22 cellular contexts compared by ENCODE assay signal in the genomic region with DNA sequence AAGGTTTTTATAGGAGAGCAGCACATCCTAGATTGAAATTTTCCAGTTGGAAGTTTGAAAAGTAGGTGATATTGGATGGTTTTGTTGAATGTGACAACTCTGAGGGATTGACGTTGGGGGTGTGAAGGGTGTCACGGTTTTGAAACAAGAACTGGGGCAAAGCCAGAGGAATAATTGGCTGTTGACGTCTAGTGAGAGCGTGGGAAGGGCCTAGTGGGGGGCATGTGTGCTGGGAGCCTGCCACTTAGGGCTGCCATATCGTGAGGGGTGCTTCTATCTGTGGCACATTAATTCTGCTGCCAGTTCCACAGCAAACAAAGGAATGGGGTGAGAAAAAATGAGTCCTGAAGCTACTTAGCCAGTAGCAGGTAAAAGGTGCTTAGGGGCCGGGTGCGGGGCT.
DNase-seq lines count a peak whose midpoint lies in the region; ATAC-seq and TF ChIP-seq lines count a peak whose summit lies in the region.
"Had no signal": no experiment of that assay in that cellular context is flagged by ENCODE, and none has a peak within 500 bp of the region (broad histone marks: within the 10 kb centered on the region; RNA-seq: fewer than 3 reads in every experiment).

No MANE protein-coding gene starts in this region.

- no peak for ATAC-seq in CD4-positive, CD25-positive, alpha-beta regulatory T cell (ENCODE audit: low read depth in 2 of 2)
- no peak for ATAC-seq in CD8-positive, alpha-beta T cell
- no peak for ATAC-seq in effector memory CD8-positive, alpha-beta T cell (replicated peaks)
- ATAC-seq in left ventricle myocardium superior, result peak; percentile 49
- ATAC-seq in HG02884 (IDR thresholded peaks at IDR 0.05; ENCODE audit: unreplicated experiment), result no peak
- no peak for ATAC-seq in T-helper 17 cell
- ATAC-seq: A549, HCT116, PC-3 had no signal

- TF ChIP-seq CTCF in CD8-positive, alpha-beta T cell (IDR thresholded peaks at IDR 0.05), result no peak

- no peak overlapping the region for H3K4me3 Mint-ChIP-seq in CD4-positive, CD25-positive, alpha-beta regulatory T cell
- no peak overlapping the region for H3K4me3 Mint-ChIP-seq in CD8-positive, alpha-beta T cell
- no peak overlapping the region for H3K4me3 Mint-ChIP-seq in effector memory CD8-positive, alpha-beta T cell
- H3K4me3 Mint-ChIP-seq in T-helper 17 cell, result no peak overlapping the region

- no peaks in the 10 kb centered on the region for H3K27me3 ChIP-seq in CD4-positive, CD25-positive, alpha-beta regulatory T cell (ENCODE audit: control insufficient read depth, insufficient read depth, low read length)
- H3K27me3 ChIP-seq in CD8-positive, alpha-beta T cell (ENCODE audit: insufficient read depth, low read length), result no peaks in the 10 kb centered on the region
- H3K27me3 ChIP-seq: BE2C had no signal

- H3K36me3 ChIP-seq in CD4-positive, CD25-positive, alpha-beta regulatory T cell (ENCODE audit: control insufficient read depth, insufficient read depth, low read length), result peaks cover 10% of the 10 kb centered on the region
- H3K36me3 ChIP-seq in CD8-positive, alpha-beta T cell (ENCODE audit: insufficient read depth, low read length), result no peaks in the 10 kb centered on the region
- H3K36me3 ChIP-seq: BE2C had no signal

- peaks cover 1% of the 10 kb centered on the region for H3K4me1 ChIP-seq in CD4-positive, CD25-positive, alpha-beta regulatory T cell (ENCODE audit: control insufficient read depth, insufficient read depth, low read length, poor library complexity, severe bottlenecking)
- H3K4me1 ChIP-seq in CD8-positive, alpha-beta T cell (ENCODE audit: insufficient read depth, low read length), result no peaks in the 10 kb centered on the region
- H3K4me1 ChIP-seq: BE2C had no signal

- no peak overlapping the region for H3K4me3 ChIP-seq in CD4-positive, CD25-positive, alpha-beta regulatory T cell (ENCODE audit: low read depth, low read length)
- H3K4me3 ChIP-seq in CD8-positive, alpha-beta T cell (ENCODE audit: low read depth, low read length), result no peak overlapping the region
- H3K4me3 ChIP-seq: A549 had no signal

- H3K27ac Mint-ChIP-seq in CD4-positive, CD25-positive, alpha-beta regulatory T cell, result peak overlapping the region in 2 of 3 donors; percentile 56 to 89
- peak overlapping the region; percentile 25 for H3K27ac Mint-ChIP-seq in CD8-positive, alpha-beta T cell
- peak overlapping the region; percentile 86 to 91 for H3K27ac Mint-ChIP-seq in effector memory CD8-positive, alpha-beta T cell
- no peak overlapping the region for H3K27ac Mint-ChIP-seq in T-helper 17 cell

- POLR2A ChIA-PET in CD8-positive, alpha-beta T cell (lab: Charles Lee), result interaction anchor here (0.7 kb wide), 1 partner anchor 22 kb away, joined by 3 read pairs; no protein-coding TSS in a partner anchor

- peaks cover 12 to 38% (median 27%) of the 10 kb centered on the region in 4 donors for H3K4me1 Mint-ChIP-seq in CD4-positive, CD25-positive, alpha-beta regulatory T cell
- H3K4me1 Mint-ChIP-seq in CD8-positive, alpha-beta T cell (ENCODE audit: low read depth), result peaks cover 2% of the 10 kb centered on the region
- H3K4me1 Mint-ChIP-seq in effector memory CD8-positive, alpha-beta T cell (ENCODE audit: low read depth in 2 of 2), result peaks cover 12 to 19% of the 10 kb centered on the region in 2 donors
- H3K4me1 Mint-ChIP-seq in T-helper 17 cell, result peaks cover 11% of the 10 kb centered on the region

- DNase-seq in CD4-positive, CD25-positive, alpha-beta regulatory T cell, result no peak
- no peak for DNase-seq in CD8-positive, alpha-beta T cell
- DNase-seq in effector memory CD8-positive, alpha-beta T cell, result no peak
- DNase-seq in left ventricle myocardium superior, result peak; percentile 44
- DNase-seq in stimulated activated naive CD4-positive, alpha-beta T cell (lab: John Stamatoyannopoulos, UW), result no peak
- DNase-seq in T-helper 17 cell, result no peak
- no peak for DNase-seq in GM03348 (ENCODE audit: low spot score)
- DNase-seq: BE2C, Calu3, DMS153, Karpas-422, MV-4-11, NCI-H1694, NCI-H2081, NCI-H2171 treated with DMSO at 0.1 percent for 48 hours, NCI-H524 treated with DMSO at 0.1 percent for 48 hours, PC-3, SHP77 treated with DMSO at 0.1 percent for 48 hours, SK-N-SH had no signal

- CTCF ChIA-PET in CD8-positive, alpha-beta T cell (lab: Charles Lee), result interaction anchor here (0.5 to 5.2 kb wide), 4 partner anchors 74 to 446 kb away, joined by 3 to 41 read pairs (median 7); no protein-coding TSS in a partner anchor

- intact Hi-C loops in CD8-positive, alpha-beta T cell (cut with DNase I, micrococcal nuclease), result loop anchor here in 1 of 2 experiments (5.0 kb wide), 1 partner anchor 34 kb away; no protein-coding TSS in a partner anchor
- intact Hi-C loops in left ventricle myocardium superior (cut with micrococcal nuclease), result loop anchor here (10.0 kb wide), 1 partner anchor 97 kb away; no protein-coding TSS in a partner anchor

- H3K36me3 Mint-ChIP-seq in CD4-positive, CD25-positive, alpha-beta regulatory T cell, result peaks cover 40% of the 10 kb centered on the region
- peaks cover 70% of the 10 kb centered on the region for H3K36me3 Mint-ChIP-seq in CD8-positive, alpha-beta T cell
- peaks cover 5% of the 10 kb centered on the region for H3K36me3 Mint-ChIP-seq in effector memory CD8-positive, alpha-beta T cell (ENCODE audit: insufficient read depth)
- H3K36me3 Mint-ChIP-seq in T-helper 17 cell (ENCODE audit: low read depth), result peaks cover 5% of the 10 kb centered on the region

- no peaks in the 10 kb centered on the region for H3K9me3 ChIP-seq in CD4-positive, CD25-positive, alpha-beta regulatory T cell (ENCODE audit: control insufficient read depth in 2 of 2, low read length in 2 of 2)
- H3K9me3 ChIP-seq in CD8-positive, alpha-beta T cell (ENCODE audit: low read length), result no peaks in the 10 kb centered on the region
- no peaks in the 10 kb centered on the region for H3K9me3 ChIP-seq in T-helper 17 cell (ENCODE audit: control insufficient read depth, low read length, poor library complexity, severe bottlenecking)
- H3K9me3 ChIP-seq: A549, BE2C, SK-N-SH had no signal

- H3K27ac ChIP-seq in CD4-positive, CD25-positive, alpha-beta regulatory T cell (ENCODE audit: insufficient read depth, low read length, poor library complexity, severe bottlenecking), result no peak overlapping the region
- H3K27ac ChIP-seq in CD8-positive, alpha-beta T cell (ENCODE audit: low read depth, low read length), result no peak overlapping the region
- H3K27ac ChIP-seq: A549 had no signal

- H3K9me3 Mint-ChIP-seq in CD4-positive, CD25-positive, alpha-beta regulatory T cell, result no peaks in the 10 kb centered on the region
- no peaks in the 10 kb centered on the region for H3K9me3 Mint-ChIP-seq in CD8-positive, alpha-beta T cell
- no peaks in the 10 kb centered on the region for H3K9me3 Mint-ChIP-seq in effector memory CD8-positive, alpha-beta T cell

- no peaks in the 10 kb centered on the region for H3K27me3 Mint-ChIP-seq in CD4-positive, CD25-positive, alpha-beta regulatory T cell
- no peaks in the 10 kb centered on the region for H3K27me3 Mint-ChIP-seq in CD8-positive, alpha-beta T cell (ENCODE audit: low read depth)
- no peaks in the 10 kb centered on the region for H3K27me3 Mint-ChIP-seq in effector memory CD8-positive, alpha-beta T cell
- no peaks in the 10 kb centered on the region for H3K27me3 Mint-ChIP-seq in T-helper 17 cell
